Comparison of ENCODE assay signal across 34 cellular contexts in the genomic region with DNA sequence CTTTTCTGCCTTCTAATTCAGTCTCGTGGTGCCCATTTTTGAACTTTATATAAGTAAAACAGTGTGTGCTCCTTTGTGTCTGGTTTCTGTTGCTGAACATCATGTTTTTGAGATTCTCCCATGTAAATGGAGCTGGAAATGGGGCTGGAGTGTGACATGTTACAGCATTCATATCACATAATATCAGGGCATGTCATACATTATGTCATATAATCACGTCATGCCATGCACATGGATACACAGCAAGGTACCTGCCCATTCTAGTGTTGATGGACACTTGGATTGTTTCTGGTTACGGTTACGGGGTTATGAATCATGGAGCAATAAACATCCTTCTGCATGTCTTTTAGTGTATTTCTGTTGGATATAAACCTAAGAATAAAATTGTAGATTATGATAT.
"Had no signal": no experiment of that assay in that cellular context is flagged by ENCODE, and none has a peak within 500 bp of the region (broad histone marks: within the 10 kb centered on the region; RNA-seq: fewer than 3 reads in every experiment).

No MANE protein-coding gene starts in this region.

- H3K4me3 ChIP-seq: adrenal gland, ascending aorta, body of pancreas, breast epithelium, cardiac muscle cell had no signal

- H3K9me3 ChIP-seq: adrenal gland, ascending aorta, body of pancreas, breast epithelium had no signal

- DNase-seq: activated effector memory CD4-positive, alpha-beta T cell treated with anti-CD3 and anti-CD28 coated beads, Interleukin-2, amount 50 U/mL, for 16 hours; activated effector memory CD4-positive, alpha-beta T cell treated with Interleukin-2 at 50 U/mL for 16 hours; activated gamma-delta T cell; activated gamma-delta T cell treated with Interleukin-2 at 50 U/mL for 16 hours; activated naive CD4-positive, alpha-beta T cell; activated naive CD4-positive, alpha-beta T cell treated with anti-CD3 and anti-CD28 coated beads for 36 hours; activated naive CD4-positive, alpha-beta T cell treated with anti-CD3 and anti-CD28 coated beads, Interleukin-2, amount 10 ng/mL, durations not matched to agents 7 days and 5 days; activated naive CD4-positive, alpha-beta T cell treated with anti-CD3 and anti-CD28 coated beads, Interleukin-2, amount 50 U/mL, for 16 hours; activated naive CD4-positive, alpha-beta T cell treated with Interleukin-2 at 50 U/mL for 16 hours; activated naive CD8-positive, alpha-beta T cell treated with anti-CD3 and anti-CD28 coated beads for 36 hours; activated naive CD8-positive, alpha-beta T cell treated with anti-CD3 and anti-CD28 coated beads, Interleukin-2, amount 10 ng/mL, durations not matched to agents 7 days and 5 days; activated naive CD8-positive, alpha-beta T cell treated with anti-CD3 and anti-CD28 coated beads, Interleukin-2, amount 50 U/mL, for 24 hours; activated T-cell treated with anti-CD3 and anti-CD28 coated beads, Interleukin-2, amount 50 U/mL, for 1 hour; activated T-cell treated with anti-CD3 and anti-CD28 coated beads, Interleukin-2, amount 50 U/mL, for 24 hours; activated T-cell treated with anti-CD3 and anti-CD28 coated beads, Interleukin-2, amount 50 U/mL, for 4 hours; activated T-cell treated with anti-CD3 and anti-CD28 coated beads, Interleukin-2, amount 50 U/mL, for 48 hours; activated T-cell treated with anti-CD3 and anti-CD28 coated beads, Interleukin-2, amount 50 U/mL, for 72 hours; adrenal gland; amniotic stem cell; amygdala; anterior cingulate cortex; aorta; body of pancreas; brain microvascular endothelial cell; caudate nucleus; central memory CD4-positive, alpha-beta T cell; cerebellar nuclear complex had no signal

- FAIRE-seq: astrocyte, bronchial epithelial cell had no signal

- H3K4me1 ChIP-seq: adrenal gland, ascending aorta, body of pancreas, breast epithelium had no signal

- H3K27ac ChIP-seq: adrenal gland, ascending aorta, body of pancreas, brain microvascular endothelial cell, breast epithelium, cardiac muscle cell had no signal

- H3K36me3 ChIP-seq: adrenal gland, ascending aorta, brain microvascular endothelial cell, breast epithelium, cardiac muscle cell had no signal

- H3K27me3 ChIP-seq: adrenal gland, ascending aorta, body of pancreas, brain microvascular endothelial cell, breast epithelium, cardiac muscle cell had no signal

- ATAC-seq: activated naive CD4-positive, alpha-beta T cell treated with anti-CD3 and anti-CD28 coated beads, Interleukin-2, amount 50 U/mL, for 72 hours; activated naive CD8-positive, alpha-beta T cell treated with anti-CD3 and anti-CD28 coated beads, Interleukin-2, amount 50 U/mL, for 24 hours; activated T-cell treated with anti-CD3 and anti-CD28 coated beads, Interleukin-2, amount 50 U/mL, for 4 hours; activated T-cell treated with anti-CD3 and anti-CD28 coated beads, Interleukin-2, amount 50 U/mL, for 72 hours; activated T-helper 17 cell treated with anti-CD3 and anti-CD28 coated beads, Interleukin-2, amount 50 U/mL, for 72 hours; body of pancreas had no signal
